In the genomic region with DNA sequence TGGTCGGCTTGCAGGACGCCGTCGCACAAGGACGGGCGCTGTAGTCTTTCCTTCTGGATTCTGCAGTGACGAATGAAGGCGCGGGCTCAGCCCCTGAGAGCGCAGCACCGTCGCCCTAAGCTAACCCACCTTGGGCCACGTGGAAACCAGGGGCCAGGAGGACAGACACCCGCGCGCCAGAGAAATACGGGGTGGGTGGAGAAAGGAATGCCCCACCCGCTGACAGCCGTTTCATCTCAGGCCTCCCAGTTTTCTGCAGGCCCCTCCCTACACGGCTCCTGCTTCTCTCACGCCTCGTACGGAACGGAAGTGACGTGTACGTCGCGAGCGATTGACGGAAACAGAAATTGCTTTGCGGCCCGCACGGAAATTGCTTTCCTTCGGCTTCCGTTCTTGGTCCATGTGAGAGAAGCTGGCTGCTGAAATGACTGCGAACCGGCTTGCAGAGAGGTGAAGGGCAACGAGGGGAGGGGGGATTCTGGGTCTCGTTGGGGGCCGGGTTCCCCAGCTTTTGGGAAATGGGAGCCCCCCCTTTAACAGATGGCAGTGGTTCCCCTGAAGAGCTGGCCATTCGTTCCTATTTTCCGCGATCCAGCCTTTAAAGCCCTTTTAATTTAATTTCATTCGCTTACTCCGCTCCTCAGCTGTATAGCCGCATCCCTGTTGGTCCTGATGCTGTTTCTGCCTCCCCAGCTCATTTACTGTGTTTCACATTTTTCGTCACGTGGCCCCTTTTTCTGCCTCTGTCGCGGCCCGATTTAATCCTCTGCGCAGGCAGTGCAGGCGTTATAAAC, we compare ENCODE assay signal across 1 cellular context.
TF ChIP-seq lines count a peak whose summit lies in the region.

Gene UTP14A, plus strand, starts transcription at position 378 of the 794 bp plus-strand sequence. Its CDS starts 47 bp downstream, at position 425.

TF ChIP-seq in K562, 482 proteins besides CTCF, POLR2A, EP300 and RAD21 (continued from another document and continues in another):
- TF ChIP-seq CTCFL (IDR thresholded peaks at IDR 0.05; ENCODE audit: borderline replicate concordance, insufficient read depth, low read depth, low read length, poor library complexity, severe bottlenecking) (no peak), AFF1 (IDR thresholded peaks at IDR 0.05; ENCODE audit: low read depth in 1 of 2, partially characterized antibody in 2 of 2) (no peak), CHAMP1 (IDR thresholded peaks at IDR 0.05) (no peak), ZNF24 (IDR thresholded peaks at IDR 0.05) (no peak), JUNB (CRISPR knock-in tag; conservative IDR thresholded peaks at IDR 0.05) (no peak), PHTF2 (CRISPR knock-in tag; IDR thresholded peaks at IDR 0.05) (no peak), ZNF398 (CRISPR knock-in tag; IDR thresholded peaks at IDR 0.05) (no peak), POLR2B (IDR thresholded peaks at IDR 0.05; ENCODE audit: low read depth, partially characterized antibody) (peak; percentile 64), ETV6 (IDR thresholded peaks at IDR 0.05; ENCODE audit: borderline replicate concordance in 1 of 2, low read depth in 2 of 2, low read length in 1 of 2) (no peak), ETV6 (CRISPR knock-in tag; IDR thresholded peaks at IDR 0.05; ENCODE audit: borderline replicate concordance) (no peak), TCF7 (IDR thresholded peaks at IDR 0.05; ENCODE audit: borderline replicate concordance) (no peak), HNRNPUL1 (IDR thresholded peaks at IDR 0.05; ENCODE audit: low read length) (no peak), MIER1 (IDR thresholded peaks at IDR 0.05; ENCODE audit: low read depth) (no peak), ERF (CRISPR knock-in tag; IDR thresholded peaks at IDR 0.05) (no peak), MAFK (IDR thresholded peaks at IDR 0.05; ENCODE audit: low read length) (no peak), ARID3B (CRISPR knock-in tag; IDR thresholded peaks at IDR 0.05; ENCODE audit: borderline replicate concordance) (no peak), TBL1XR1 (IDR thresholded peaks at IDR 0.05; ENCODE audit: low read length in 2 of 2) (peak in 1 of 2 experiments; percentile 66; a peak in 1 of 4 replicates), ZBTB33 (CRISPR knock-in tag; IDR thresholded peaks at IDR 0.05) (no peak), ZNF224 (CRISPR knock-in tag; IDR thresholded peaks at IDR 0.05) (no peak), SMARCA5 (IDR thresholded peaks at IDR 0.05) (no peak), POLR2AphosphoS2 (IDR thresholded peaks at IDR 0.05; ENCODE audit: low read length) (no peak), XRCC3 (IDR thresholded peaks at IDR 0.05) (no peak), JUN (IDR thresholded peaks at IDR 0.05; ENCODE audit: borderline replicate concordance, low read depth, low read length) (peak; percentile 58; the same call in 1 of the 2 replicates), JUN (CRISPR knock-in tag; IDR thresholded peaks at IDR 0.05; ENCODE audit: borderline replicate concordance) (no peak), ZKSCAN3 (CRISPR knock-in tag; IDR thresholded peaks at IDR 0.05) (no peak), RBM34 (IDR thresholded peaks at IDR 0.05; ENCODE audit: borderline replicate concordance, insufficient read depth, low read length) (no peak), PHF21A (IDR thresholded peaks at IDR 0.05; ENCODE audit: borderline replicate concordance, low read depth) (no peak), FUS (optimal IDR thresholded peaks at IDR 0.05; ENCODE audit: low read depth, low read length) (no peak), POLR2AphosphoS5 (IDR thresholded peaks at IDR 0.05; ENCODE audit: control insufficient read depth, insufficient read depth, low read depth, low read length) (peak; percentile 77), TARDBP (IDR thresholded peaks at IDR 0.05) (no peak), USF2 (CRISPR knock-in tag; IDR thresholded peaks at IDR 0.05) (peak; percentile 66), MTA3 (IDR thresholded peaks at IDR 0.05; ENCODE audit: borderline replicate concordance) (peak; percentile 66; the same call in 1 of the 2 replicates), PTBP1 (IDR thresholded peaks at IDR 0.05; ENCODE audit: low read depth, low read length) (no peak), ZNF780A (CRISPR knock-in tag; IDR thresholded peaks at IDR 0.05) (no peak), LCOR (CRISPR knock-in tag; IDR thresholded peaks at IDR 0.05) (0 out of 2 replicates have a peak, but pooled peaks have one; percentile 38), NBN (IDR thresholded peaks at IDR 0.05; ENCODE audit: low read depth) (peak; percentile 62; the same call in 1 of the 2 replicates), ZNF384 (IDR thresholded peaks at IDR 0.05; ENCODE audit: low read depth, low read length) (no peak), SMAD4 (CRISPR knock-in tag; conservative IDR thresholded peaks at IDR 0.05) (no peak)
- TF ChIP-seq, protein P1, sequence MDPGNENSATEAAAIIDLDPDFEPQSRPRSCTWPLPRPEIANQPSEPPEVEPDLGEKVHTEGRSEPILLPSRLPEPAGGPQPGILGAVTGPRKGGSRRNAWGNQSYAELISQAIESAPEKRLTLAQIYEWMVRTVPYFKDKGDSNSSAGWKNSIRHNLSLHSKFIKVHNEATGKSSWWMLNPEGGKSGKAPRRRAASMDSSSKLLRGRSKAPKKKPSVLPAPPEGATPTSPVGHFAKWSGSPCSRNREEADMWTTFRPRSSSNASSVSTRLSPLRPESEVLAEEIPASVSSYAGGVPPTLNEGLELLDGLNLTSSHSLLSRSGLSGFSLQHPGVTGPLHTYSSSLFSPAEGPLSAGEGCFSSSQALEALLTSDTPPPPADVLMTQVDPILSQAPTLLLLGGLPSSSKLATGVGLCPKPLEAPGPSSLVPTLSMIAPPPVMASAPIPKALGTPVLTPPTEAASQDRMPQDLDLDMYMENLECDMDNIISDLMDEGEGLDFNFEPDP (CRISPR knock-in tag; IDR thresholded peaks at IDR 0.05): no peak
- TF ChIP-seq, protein P2, sequence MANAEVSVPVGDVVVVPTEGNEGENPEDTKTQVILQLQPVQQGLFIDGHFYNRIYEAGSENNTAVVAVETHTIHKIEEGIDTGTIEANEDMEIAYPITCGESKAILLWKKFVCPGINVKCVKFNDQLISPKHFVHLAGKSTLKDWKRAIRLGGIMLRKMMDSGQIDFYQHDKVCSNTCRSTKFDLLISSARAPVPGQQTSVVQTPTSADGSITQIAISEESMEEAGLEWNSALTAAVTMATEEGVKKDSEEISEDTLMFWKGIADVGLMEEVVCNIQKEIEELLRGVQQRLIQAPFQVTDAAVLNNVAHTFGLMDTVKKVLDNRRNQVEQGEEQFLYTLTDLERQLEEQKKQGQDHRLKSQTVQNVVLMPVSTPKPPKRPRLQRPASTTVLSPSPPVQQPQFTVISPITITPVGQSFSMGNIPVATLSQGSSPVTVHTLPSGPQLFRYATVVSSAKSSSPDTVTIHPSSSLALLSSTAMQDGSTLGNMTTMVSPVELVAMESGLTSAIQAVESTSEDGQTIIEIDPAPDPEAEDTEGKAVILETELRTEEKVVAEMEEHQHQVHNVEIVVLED (CRISPR knock-in tag; IDR thresholded peaks at IDR 0.05): no peak
